Comparison of ENCODE assay signal across 12 cellular contexts in genomic region chr17:50948711-50949110, GRCh38.
DNase-seq lines count a peak whose midpoint lies in the region; ATAC-seq and TF ChIP-seq lines count a peak whose summit lies in the region.
"Had no signal": no experiment of that assay in that cellular context is flagged by ENCODE, and none has a peak within 500 bp of the region (broad histone marks: within the 10 kb centered on the region; RNA-seq: fewer than 3 reads in every experiment).

No MANE protein-coding gene starts in this region.

- POLR2A ChIA-PET in activated CD4-positive, alpha-beta memory T cell treated with anti-CD3 and anti-CD28 coated beads, Interleukin-2, amount 10 ng/mL, durations not matched to agents 7 days and 5 days (lab: Charles Lee), result interaction anchor here (1.1 to 20.3 kb wide), 3 partner anchors 46 to 86 kb away, joined by 3 to 457 read pairs (median 3); partner anchors contain the start of gene TOB1
- POLR2A ChIA-PET in activated CD4-positive, alpha-beta memory T cell treated with anti-CD3 and anti-CD28 coated beads for 36 hours (lab: Charles Lee), result interaction anchor here (0.6 to 3.4 kb wide), 2 partner anchors 46 to 83 kb away, joined by 3 to 27 read pairs; partner anchors contain the start of gene TOB1

- no peaks in the 10 kb centered on the region for H3K27me3 Mint-ChIP-seq in activated CD4-positive, alpha-beta memory T cell treated with anti-CD3 and anti-CD28 coated beads, Interleukin-2, amount 10 ng/mL, durations not matched to agents 7 days and 5 days
- no peaks in the 10 kb centered on the region for H3K27me3 Mint-ChIP-seq in activated CD4-positive, alpha-beta memory T cell treated with anti-CD3 and anti-CD28 coated beads for 36 hours
- H3K27me3 Mint-ChIP-seq in stimulated activated memory B cell treated with anti-CD40 and anti-IgM and Interleukin-4, amounts not matched to agents 10 μg/mL and 1 μg/mL and 100 μg/mL, for 72 hours, result peaks cover 15% of the 10 kb centered on the region
- H3K27me3 Mint-ChIP-seq: stimulated activated naive CD8-positive, alpha-beta T cell treated with anti-CD3 and anti-CD28 coated beads, Interleukin-15, Interleukin-2, amounts not matched to agents 100 ng/mL and 50 ng/mL, for 24 hours had no signal

- peaks cover 38% of the 10 kb centered on the region for H3K4me1 Mint-ChIP-seq in activated CD4-positive, alpha-beta memory T cell treated with anti-CD3 and anti-CD28 coated beads, Interleukin-2, amount 10 ng/mL, durations not matched to agents 7 days and 5 days
- H3K4me1 Mint-ChIP-seq in activated CD4-positive, alpha-beta memory T cell treated with anti-CD3 and anti-CD28 coated beads for 36 hours (ENCODE audit: low read depth), result peaks cover 13% of the 10 kb centered on the region
- H3K4me1 Mint-ChIP-seq in stimulated activated memory B cell treated with anti-CD40 and anti-IgM and Interleukin-4, amounts not matched to agents 10 μg/mL and 1 μg/mL and 100 μg/mL, for 72 hours, result peaks cover 25% of the 10 kb centered on the region

- H3K27ac Mint-ChIP-seq in activated CD4-positive, alpha-beta memory T cell treated with anti-CD3 and anti-CD28 coated beads, Interleukin-2, amount 10 ng/mL, durations not matched to agents 7 days and 5 days, result peak overlapping the region; percentile 16
- H3K27ac Mint-ChIP-seq in activated CD4-positive, alpha-beta memory T cell treated with anti-CD3 and anti-CD28 coated beads for 36 hours, result no peak overlapping the region
- H3K27ac Mint-ChIP-seq in stimulated activated memory B cell treated with anti-CD40 and anti-IgM and Interleukin-4, amounts not matched to agents 10 μg/mL and 1 μg/mL and 100 μg/mL, for 72 hours, result no peak overlapping the region

- H3K4me3 ChIP-seq in muscle layer of colon (ENCODE audit: low read depth in 1 of 2, low read length in 2 of 2) (no peak overlapping the region), thoracic aorta (no peak overlapping the region)

- no peak overlapping the region for H3K4me3 Mint-ChIP-seq in activated CD4-positive, alpha-beta memory T cell treated with anti-CD3 and anti-CD28 coated beads, Interleukin-2, amount 10 ng/mL, durations not matched to agents 7 days and 5 days
- H3K4me3 Mint-ChIP-seq in activated CD4-positive, alpha-beta memory T cell treated with anti-CD3 and anti-CD28 coated beads for 36 hours, result no peak overlapping the region
- H3K4me3 Mint-ChIP-seq in stimulated activated memory B cell treated with anti-CD40 and anti-IgM and Interleukin-4, amounts not matched to agents 10 μg/mL and 1 μg/mL and 100 μg/mL, for 72 hours, result no peak overlapping the region
- H3K4me3 Mint-ChIP-seq: stimulated activated naive CD8-positive, alpha-beta T cell treated with anti-CD3 and anti-CD28 coated beads, Interleukin-15, Interleukin-2, amounts not matched to agents 100 ng/mL and 50 ng/mL, for 24 hours had no signal

- no peak for TF ChIP-seq CTCF in thoracic aorta (IDR thresholded peaks at IDR 0.05)

- no peak overlapping the region for H3K9ac ChIP-seq in muscle layer of colon (ENCODE audit: low read length)

- H3K36me3 ChIP-seq in muscle layer of colon (ENCODE audit: insufficient read depth, low read length) (no peaks in the 10 kb centered on the region), thoracic aorta (no peaks in the 10 kb centered on the region)

- no peaks in the 10 kb centered on the region for H3K27me3 ChIP-seq in muscle layer of colon (ENCODE audit: control insufficient read depth in 1 of 2, insufficient read depth in 2 of 2, low read length in 2 of 2)
- no peaks in the 10 kb centered on the region for H3K27me3 ChIP-seq in thoracic aorta (replicated peaks; ENCODE audit: insufficient read depth)

- ATAC-seq in thoracic aorta (ENCODE audit: insufficient number of reproducible peaks, low FRiP score, low read depth) (no peak), HG03342 (IDR thresholded peaks at IDR 0.05; ENCODE audit: unreplicated experiment) (no peak)
- ATAC-seq in stimulated activated memory B cell treated with anti-CD40 and anti-IgM and Interleukin-4, amounts not matched to agents 10 μg/mL and 1 μg/mL and 100 μg/mL, for 72 hours, result no peak

- intact Hi-C loops in activated CD4-positive, alpha-beta memory T cell treated with anti-CD3 and anti-CD28 coated beads for 36 hours (cut with micrococcal nuclease), result no loop called here

- H3K27ac ChIP-seq in cingulate gyrus (ENCODE audit: low read depth, low read length) (peak overlapping the region; percentile 70), muscle layer of colon (ENCODE audit: low read depth, low read length) (peak overlapping the region; percentile 80), thoracic aorta (peak overlapping the region; percentile 33 to 79)

- DNase-seq in activated CD4-positive, alpha-beta memory T cell treated with anti-CD3 and anti-CD28 coated beads, Interleukin-2, amount 10 ng/mL, durations not matched to agents 7 days and 5 days, result no peak
- no peak for DNase-seq in activated CD4-positive, alpha-beta memory T cell treated with anti-CD3 and anti-CD28 coated beads for 36 hours
- DNase-seq in thoracic aorta (ENCODE audit: low spot score), result no peak
- no peak for DNase-seq in NAMALWA (ENCODE audit: low spot score)
- DNase-seq: activated naive CD4-positive, alpha-beta T cell treated with anti-CD3 and anti-CD28 coated beads, Interleukin-2, amount 50 U/mL, for 16 hours; GDM1; stimulated activated CD4-positive, alpha-beta T cell treated with anti-CD3 and anti-CD28 coated beads, Interleukin-15, amount 100 ng/mL, for 24 hours had no signal

- H3K4me1 ChIP-seq in muscle layer of colon (ENCODE audit: insufficient read depth, low read length) (peaks cover 44% of the 10 kb centered on the region), thoracic aorta (ENCODE audit: control insufficient read depth in 1 of 2, low read depth in 2 of 2) (peaks cover 31 to 48% of the 10 kb centered on the region in 2 donors)

- no peaks in the 10 kb centered on the region for H3K9me3 ChIP-seq in muscle layer of colon (ENCODE audit: low read length)
- H3K9me3 ChIP-seq in thoracic aorta, result no peaks in the 10 kb centered on the region

- no peaks in the 10 kb centered on the region for H3K9me3 Mint-ChIP-seq in activated CD4-positive, alpha-beta memory T cell treated with anti-CD3 and anti-CD28 coated beads, Interleukin-2, amount 10 ng/mL, durations not matched to agents 7 days and 5 days
- H3K9me3 Mint-ChIP-seq in activated CD4-positive, alpha-beta memory T cell treated with anti-CD3 and anti-CD28 coated beads for 36 hours, result no peaks in the 10 kb centered on the region
- H3K9me3 Mint-ChIP-seq in stimulated activated memory B cell treated with anti-CD40 and anti-IgM and Interleukin-4, amounts not matched to agents 10 μg/mL and 1 μg/mL and 100 μg/mL, for 72 hours, result no peaks in the 10 kb centered on the region
- H3K9me3 Mint-ChIP-seq: stimulated activated naive CD8-positive, alpha-beta T cell treated with anti-CD3 and anti-CD28 coated beads, Interleukin-15, Interleukin-2, amounts not matched to agents 100 ng/mL and 50 ng/mL, for 24 hours had no signal

- CTCF ChIA-PET in activated CD4-positive, alpha-beta memory T cell treated with anti-CD3 and anti-CD28 coated beads, Interleukin-2, amount 10 ng/mL, durations not matched to agents 7 days and 5 days (lab: Charles Lee), result interaction anchor here (0.9 to 12.6 kb wide), 15 partner anchors 8 to 133 kb away, joined by 3 to 189 read pairs (median 4); partner anchors contain the start of gene TOB1
- CTCF ChIA-PET in activated CD4-positive, alpha-beta memory T cell treated with anti-CD3 and anti-CD28 coated beads for 36 hours (lab: Charles Lee), result interaction anchor here (1.6 to 12.9 kb wide), 7 partner anchors 8 to 165 kb away, joined by 4 to 153 read pairs (median 10); partner anchors contain the start of gene TOB1

- peaks cover under 1% of the 10 kb centered on the region for H3K36me3 Mint-ChIP-seq in activated CD4-positive, alpha-beta memory T cell treated with anti-CD3 and anti-CD28 coated beads, Interleukin-2, amount 10 ng/mL, durations not matched to agents 7 days and 5 days (ENCODE audit: low read depth)
- no peaks in the 10 kb centered on the region for H3K36me3 Mint-ChIP-seq in activated CD4-positive, alpha-beta memory T cell treated with anti-CD3 and anti-CD28 coated beads for 36 hours
- no peaks in the 10 kb centered on the region for H3K36me3 Mint-ChIP-seq in stimulated activated memory B cell treated with anti-CD40 and anti-IgM and Interleukin-4, amounts not matched to agents 10 μg/mL and 1 μg/mL and 100 μg/mL, for 72 hours
